In the genomic region with DNA sequence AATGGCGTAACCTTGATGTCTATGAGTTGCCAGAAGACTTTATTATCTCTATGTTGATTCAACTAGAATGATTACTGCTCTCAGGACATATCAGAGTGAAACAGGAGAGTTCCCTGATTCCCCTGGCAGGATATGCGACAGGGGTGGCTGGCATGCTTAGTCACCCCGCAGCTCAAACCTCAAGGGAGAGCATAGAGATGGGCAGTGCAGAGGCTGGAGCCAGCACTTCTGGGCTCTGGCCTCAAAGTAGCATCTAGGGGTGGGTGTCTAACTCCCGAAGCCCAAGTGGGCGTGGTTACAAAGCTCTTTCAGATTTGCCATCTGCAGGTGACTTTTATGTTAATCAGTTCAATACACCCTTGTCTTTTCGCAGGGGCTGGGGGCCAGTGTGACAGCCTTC, we compare ENCODE assay signal across 22 cellular contexts.
DNase-seq lines count a peak whose midpoint lies in the region; ATAC-seq and TF ChIP-seq lines count a peak whose summit lies in the region.
"Had no signal": no experiment of that assay in that cellular context is flagged by ENCODE, and none has a peak within 500 bp of the region (broad histone marks: within the 10 kb centered on the region; RNA-seq: fewer than 3 reads in every experiment).

No MANE protein-coding gene starts in this region.

- H4K20me1 ChIP-seq in PC-3 (ENCODE audit: low read length) (no peaks in the 10 kb centered on the region), OCI-LY7 (ENCODE audit: insufficient read depth, low read length) (no peaks in the 10 kb centered on the region)

- H3K9me3 Mint-ChIP-seq in endodermal cell = peaks cover 6% of the 10 kb centered on the region

- H3K36me3 ChIP-seq in PC-3 (ENCODE audit: low read depth, low read length) (no peaks in the 10 kb centered on the region), endodermal cell (ENCODE audit: control insufficient read depth, insufficient read depth, low read length) (no peaks in the 10 kb centered on the region), OCI-LY7 (ENCODE audit: insufficient read depth, low read length) (no peaks in the 10 kb centered on the region)
- H3K36me3 ChIP-seq: HAP-1 had no signal

- CTCF ChIA-PET in PC-3 (lab: Charles Lee) (no interaction called here), OCI-LY7 (lab: Charles Lee; ENCODE audit: unreplicated experiment) (no interaction called here)

- H3F3A ChIP-seq in PC-3 (ENCODE audit: low read length, unreplicated experiment) = no peaks in the 10 kb centered on the region

- no peak; the same call in 1 of the 2 replicates for ATAC-seq in PC-3
- no peak for ATAC-seq in Right ventricle myocardium inferior
- ATAC-seq: K562, SK-N-SH treated with all-trans-retinoic acid at 6 μM for 48 hours, T-cell had no signal

- H3K4me3 ChIP-seq in PC-3 (ENCODE audit: low read length) (no peak overlapping the region), endodermal cell (ENCODE audit: low read length) (no peak overlapping the region), OCI-LY7 (ENCODE audit: low read depth, low read length, poor library complexity, severe bottlenecking) (no peak overlapping the region)
- H3K4me3 ChIP-seq: HAP-1, K562 had no signal

- DNase-seq in NCI-H748 (lab: John Stamatoyannopoulos, UW; ENCODE audit: unreplicated experiment) = peak; percentile 58
- no peak for DNase-seq in NCI-H748 treated with DMSO at 0.1 percent for 48 hours (lab: John Stamatoyannopoulos, UW)
- DNase-seq in PC-3 = peak; percentile 25
- peak; percentile 43 for DNase-seq in endodermal cell
- DNase-seq in NCI-H1105 treated with DMSO at 0.1 percent for 48 hours (lab: John Stamatoyannopoulos, UW) = no peak
- no peak for DNase-seq in NCI-H146 treated with DMSO at 0.1 percent for 48 hours (lab: John Stamatoyannopoulos, UW; ENCODE audit: unreplicated experiment)
- DNase-seq in OCI-LY7 (ENCODE audit: low spot score) = no peak
- no peak for DNase-seq in Right ventricle myocardium inferior (ENCODE audit: missing footprints)
- DNase-seq: 8988T; CD4-positive, CD25-positive, alpha-beta regulatory T cell; COR-L47; NCI-H1436 treated with DMSO at 0.1 percent for 48 hours; NCI-H2029 treated with DMSO at 0.1 percent for 48 hours; NCI-H510A; NK-92 treated with Interleukin-12 subunit alpha and Interleukin-12 subunit beta, amount 100 ng/mL, for 24 hours; RPMI8226; SIG-M5; T-cell had no signal

- intact Hi-C loops in PC-3 (cut with micrococcal nuclease) = no loop called here
- intact Hi-C loops in OCI-LY7 (cut with micrococcal nuclease; ENCODE audit: unreplicated experiment) = no loop called here
- intact Hi-C loops in Right ventricle myocardium inferior (cut with DNase I) = no loop called here

- peaks cover 5% of the 10 kb centered on the region for H3K4me1 Mint-ChIP-seq in endodermal cell
- H3K4me1 Mint-ChIP-seq: B cell; CD4-positive, CD25-positive, alpha-beta regulatory T cell; T-cell had no signal

- H2AFZ ChIP-seq in PC-3 (ENCODE audit: low read length) = no peak overlapping the region
- H2AFZ ChIP-seq in OCI-LY7 (ENCODE audit: low read length) = no peak overlapping the region

- POLR2A ChIA-PET in PC-3 (lab: Charles Lee; ENCODE audit: unreplicated experiment) = no interaction called here
- POLR2A ChIA-PET in OCI-LY7 (lab: Charles Lee) = no interaction called here

- H3K9ac ChIP-seq in PC-3 (ENCODE audit: low read length) (no peak overlapping the region), endodermal cell (ENCODE audit: extremely low read depth, low read length, poor library complexity, severe bottlenecking) (no peak overlapping the region)

- H3K9me3 ChIP-seq in PC-3 (ENCODE audit: low read length) = no peaks in the 10 kb centered on the region
- H3K9me3 ChIP-seq in endodermal cell (ENCODE audit: control insufficient read depth, low read length) = no peaks in the 10 kb centered on the region
- no peaks in the 10 kb centered on the region for H3K9me3 ChIP-seq in OCI-LY7 (ENCODE audit: low read length)
- H3K9me3 ChIP-seq: HAP-1 had no signal

- no peaks in the 10 kb centered on the region for H3K36me3 Mint-ChIP-seq in endodermal cell (ENCODE audit: low read depth)
- H3K36me3 Mint-ChIP-seq: CD4-positive, CD25-positive, alpha-beta regulatory T cell; T-cell had no signal

- H3K4me3 Mint-ChIP-seq in endodermal cell = no peak overlapping the region
- H3K4me3 Mint-ChIP-seq: B cell, T-cell had no signal

- H3K27ac ChIP-seq in PC-3 (ENCODE audit: low read length) = no peak overlapping the region
- no peak overlapping the region for H3K27ac ChIP-seq in endodermal cell (ENCODE audit: low read depth, low read length)
- no peak overlapping the region for H3K27ac ChIP-seq in OCI-LY7 (ENCODE audit: low read depth, low read length, poor library complexity, severe bottlenecking)

- 91 to 92% methylated on average over 5 to 6 of the region's 6 CpGs for WGBS in endodermal cell (ENCODE audit: insufficient coverage in 1 of 2, insufficient read length in 1 of 2), 2 experiments

- no peaks in the 10 kb centered on the region for H3K79me2 ChIP-seq in PC-3 (ENCODE audit: low read length)
- no peaks in the 10 kb centered on the region for H3K79me2 ChIP-seq in OCI-LY7 (ENCODE audit: insufficient read depth, low read depth, low read length)

- TF ChIP-seq CTCF in PC-3 (conservative IDR thresholded peaks at IDR 0.05; ENCODE audit: low read depth, low read length) (no peak), endodermal cell (conservative IDR thresholded peaks at IDR 0.05) (no peak), OCI-LY7 (conservative IDR thresholded peaks at IDR 0.05; ENCODE audit: low read length) (no peak)

- H3K27ac Mint-ChIP-seq in endodermal cell = no peak overlapping the region
- H3K27ac Mint-ChIP-seq: B cell; CD4-positive, CD25-positive, alpha-beta regulatory T cell; T-cell had no signal

- peaks cover 6% of the 10 kb centered on the region for H3K4me1 ChIP-seq in PC-3 (ENCODE audit: insufficient read depth, low read length)
- no peaks in the 10 kb centered on the region for H3K4me1 ChIP-seq in endodermal cell (ENCODE audit: control insufficient read depth, insufficient read depth, low read length)
- H3K4me1 ChIP-seq in OCI-LY7 (ENCODE audit: insufficient read depth, low read length, poor library complexity, severe bottlenecking) = no peaks in the 10 kb centered on the region
- H3K4me1 ChIP-seq: HAP-1 had no signal

- H3K9me2 ChIP-seq in PC-3 (replicated peaks; ENCODE audit: low read length) (no peaks in the 10 kb centered on the region), OCI-LY7 (ENCODE audit: insufficient read depth, low read length) (no peaks in the 10 kb centered on the region)

- no peak overlapping the region for H3K4me2 ChIP-seq in PC-3 (ENCODE audit: low read length)
- no peak overlapping the region for H3K4me2 ChIP-seq in OCI-LY7 (ENCODE audit: low read length)

- no peaks in the 10 kb centered on the region for H3K27me3 Mint-ChIP-seq in endodermal cell (ENCODE audit: insufficient read depth)
- H3K27me3 Mint-ChIP-seq: B cell; CD4-positive, CD25-positive, alpha-beta regulatory T cell; T-cell had no signal

- H3K27me3 ChIP-seq in PC-3 (ENCODE audit: low read length) (no peaks in the 10 kb centered on the region), endodermal cell (ENCODE audit: control insufficient read depth, insufficient read depth, low read length, poor library complexity, severe bottlenecking) (no peaks in the 10 kb centered on the region)

- no TSS peak for BruUV-seq in PC-3 (replicated peaks; lab: Mats Ljungman, UMichigan)
- no TSS peak for BruUV-seq in OCI-LY7 (replicated peaks; lab: Mats Ljungman, UMichigan)

Comparison
In these comparisons a context has a peak if more than half of its experiments do, and no peak if none do; other contexts are left out.
1. DNase-seq: peak in NCI-H748 (single experiment), PC-3 (single experiment) and endodermal cell (single experiment); none in NCI-H748 treated with DMSO at 0.1 percent for 48 hours (single experiment), NCI-H1105 treated with DMSO at 0.1 percent for 48 hours (single experiment), NCI-H146 treated with DMSO at 0.1 percent for 48 hours (single experiment), OCI-LY7 (single experiment) and Right ventricle myocardium inferior (single experiment).